In genomic region chr1:226223157-226223785, GRCh38 we compare ENCODE assay signal across 1 cellular context.
A peak's percentile ranks its signal among the peaks of the same experiment; 100 is the strongest.
TF ChIP-seq lines count a peak whose summit lies in the region.

MIXL1 (plus strand) TSS chr1:226223664; CDS start chr1:226223682, 18 bp downstream.

TF ChIP-seq in HepG2, 621 proteins besides CTCF, POLR2A, EP300 and RAD21 (continued from another document and continues in another):
- TF ChIP-seq RERE (CRISPR knock-in tag; IDR thresholded peaks at IDR 0.05; ENCODE audit: low read depth), result peak; percentile 32; the same call in 1 of the 2 replicates
- TF ChIP-seq, protein P1, sequence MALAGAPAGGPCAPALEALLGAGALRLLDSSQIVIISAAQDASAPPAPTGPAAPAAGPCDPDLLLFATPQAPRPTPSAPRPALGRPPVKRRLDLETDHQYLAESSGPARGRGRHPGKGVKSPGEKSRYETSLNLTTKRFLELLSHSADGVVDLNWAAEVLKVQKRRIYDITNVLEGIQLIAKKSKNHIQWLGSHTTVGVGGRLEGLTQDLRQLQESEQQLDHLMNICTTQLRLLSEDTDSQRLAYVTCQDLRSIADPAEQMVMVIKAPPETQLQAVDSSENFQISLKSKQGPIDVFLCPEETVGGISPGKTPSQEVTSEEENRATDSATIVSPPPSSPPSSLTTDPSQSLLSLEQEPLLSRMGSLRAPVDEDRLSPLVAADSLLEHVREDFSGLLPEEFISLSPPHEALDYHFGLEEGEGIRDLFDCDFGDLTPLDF (CRISPR knock-in tag; IDR thresholded peaks at IDR 0.05), result no peak; the same call in 1 of the 2 replicates
- TF ChIP-seq RXRA (CRISPR knock-in tag; IDR thresholded peaks at IDR 0.05), result peak; percentile 77
- TF ChIP-seq, protein P2, sequence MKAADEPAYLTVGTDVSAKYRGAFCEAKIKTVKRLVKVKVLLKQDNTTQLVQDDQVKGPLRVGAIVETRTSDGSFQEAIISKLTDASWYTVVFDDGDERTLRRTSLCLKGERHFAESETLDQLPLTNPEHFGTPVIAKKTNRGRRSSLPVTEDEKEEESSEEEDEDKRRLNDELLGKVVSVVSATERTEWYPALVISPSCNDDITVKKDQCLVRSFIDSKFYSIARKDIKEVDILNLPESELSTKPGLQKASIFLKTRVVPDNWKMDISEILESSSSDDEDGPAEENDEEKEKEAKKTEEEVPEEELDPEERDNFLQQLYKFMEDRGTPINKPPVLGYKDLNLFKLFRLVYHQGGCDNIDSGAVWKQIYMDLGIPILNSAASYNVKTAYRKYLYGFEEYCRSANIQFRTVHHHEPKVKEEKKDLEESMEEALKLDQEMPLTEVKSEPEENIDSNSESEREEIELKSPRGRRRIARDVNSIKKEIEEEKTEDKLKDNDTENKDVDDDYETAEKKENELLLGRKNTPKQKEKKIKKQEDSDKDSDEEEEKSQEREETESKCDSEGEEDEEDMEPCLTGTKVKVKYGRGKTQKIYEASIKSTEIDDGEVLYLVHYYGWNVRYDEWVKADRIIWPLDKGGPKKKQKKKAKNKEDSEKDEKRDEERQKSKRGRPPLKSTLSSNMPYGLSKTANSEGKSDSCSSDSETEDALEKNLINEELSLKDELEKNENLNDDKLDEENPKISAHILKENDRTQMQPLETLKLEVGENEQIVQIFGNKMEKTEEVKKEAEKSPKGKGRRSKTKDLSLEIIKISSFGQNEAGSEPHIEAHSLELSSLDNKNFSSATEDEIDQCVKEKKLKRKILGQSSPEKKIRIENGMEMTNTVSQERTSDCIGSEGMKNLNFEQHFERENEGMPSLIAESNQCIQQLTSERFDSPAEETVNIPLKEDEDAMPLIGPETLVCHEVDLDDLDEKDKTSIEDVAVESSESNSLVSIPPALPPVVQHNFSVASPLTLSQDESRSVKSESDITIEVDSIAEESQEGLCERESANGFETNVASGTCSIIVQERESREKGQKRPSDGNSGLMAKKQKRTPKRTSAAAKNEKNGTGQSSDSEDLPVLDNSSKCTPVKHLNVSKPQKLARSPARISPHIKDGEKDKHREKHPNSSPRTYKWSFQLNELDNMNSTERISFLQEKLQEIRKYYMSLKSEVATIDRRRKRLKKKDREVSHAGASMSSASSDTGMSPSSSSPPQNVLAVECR (CRISPR knock-in tag; IDR thresholded peaks at IDR 0.05; ENCODE audit: borderline replicate concordance), result peak; percentile 69; the same call in 1 of the 2 replicates
- TF ChIP-seq ZNF598 (CRISPR knock-in tag; IDR thresholded peaks at IDR 0.05; ENCODE audit: borderline replicate concordance), result no peak
- TF ChIP-seq RCOR2 (CRISPR knock-in tag; IDR thresholded peaks at IDR 0.05), result 0 out of 2 replicates have a peak, but pooled peaks have one; percentile 37
- no peak for TF ChIP-seq CENPX (CRISPR knock-in tag; IDR thresholded peaks at IDR 0.05)
- TF ChIP-seq, protein P3, sequence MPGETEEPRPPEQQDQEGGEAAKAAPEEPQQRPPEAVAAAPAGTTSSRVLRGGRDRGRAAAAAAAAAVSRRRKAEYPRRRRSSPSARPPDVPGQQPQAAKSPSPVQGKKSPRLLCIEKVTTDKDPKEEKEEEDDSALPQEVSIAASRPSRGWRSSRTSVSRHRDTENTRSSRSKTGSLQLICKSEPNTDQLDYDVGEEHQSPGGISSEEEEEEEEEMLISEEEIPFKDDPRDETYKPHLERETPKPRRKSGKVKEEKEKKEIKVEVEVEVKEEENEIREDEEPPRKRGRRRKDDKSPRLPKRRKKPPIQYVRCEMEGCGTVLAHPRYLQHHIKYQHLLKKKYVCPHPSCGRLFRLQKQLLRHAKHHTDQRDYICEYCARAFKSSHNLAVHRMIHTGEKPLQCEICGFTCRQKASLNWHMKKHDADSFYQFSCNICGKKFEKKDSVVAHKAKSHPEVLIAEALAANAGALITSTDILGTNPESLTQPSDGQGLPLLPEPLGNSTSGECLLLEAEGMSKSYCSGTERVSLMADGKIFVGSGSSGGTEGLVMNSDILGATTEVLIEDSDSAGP (CRISPR knock-in tag; IDR thresholded peaks at IDR 0.05; ENCODE audit: borderline replicate concordance), result peak; percentile 43
- no peak for TF ChIP-seq FOXA1 (IDR thresholded peaks at IDR 0.05)
- peak; percentile 46 for TF ChIP-seq FOXA1 (CRISPR knock-in tag; IDR thresholded peaks at IDR 0.05)
- TF ChIP-seq NFE2 (CRISPR knock-in tag; IDR thresholded peaks at IDR 0.05), result no peak
- TF ChIP-seq HDAC1 (CRISPR knock-in tag; IDR thresholded peaks at IDR 0.05), result peak; percentile 64
- peak; percentile 58; the same call in 1 of the 2 replicates for TF ChIP-seq ISL2 (CRISPR knock-in tag; IDR thresholded peaks at IDR 0.05)
- TF ChIP-seq SMARCE1 (IDR thresholded peaks at IDR 0.05; ENCODE audit: borderline replicate concordance), result no peak
- TF ChIP-seq, protein P4, sequence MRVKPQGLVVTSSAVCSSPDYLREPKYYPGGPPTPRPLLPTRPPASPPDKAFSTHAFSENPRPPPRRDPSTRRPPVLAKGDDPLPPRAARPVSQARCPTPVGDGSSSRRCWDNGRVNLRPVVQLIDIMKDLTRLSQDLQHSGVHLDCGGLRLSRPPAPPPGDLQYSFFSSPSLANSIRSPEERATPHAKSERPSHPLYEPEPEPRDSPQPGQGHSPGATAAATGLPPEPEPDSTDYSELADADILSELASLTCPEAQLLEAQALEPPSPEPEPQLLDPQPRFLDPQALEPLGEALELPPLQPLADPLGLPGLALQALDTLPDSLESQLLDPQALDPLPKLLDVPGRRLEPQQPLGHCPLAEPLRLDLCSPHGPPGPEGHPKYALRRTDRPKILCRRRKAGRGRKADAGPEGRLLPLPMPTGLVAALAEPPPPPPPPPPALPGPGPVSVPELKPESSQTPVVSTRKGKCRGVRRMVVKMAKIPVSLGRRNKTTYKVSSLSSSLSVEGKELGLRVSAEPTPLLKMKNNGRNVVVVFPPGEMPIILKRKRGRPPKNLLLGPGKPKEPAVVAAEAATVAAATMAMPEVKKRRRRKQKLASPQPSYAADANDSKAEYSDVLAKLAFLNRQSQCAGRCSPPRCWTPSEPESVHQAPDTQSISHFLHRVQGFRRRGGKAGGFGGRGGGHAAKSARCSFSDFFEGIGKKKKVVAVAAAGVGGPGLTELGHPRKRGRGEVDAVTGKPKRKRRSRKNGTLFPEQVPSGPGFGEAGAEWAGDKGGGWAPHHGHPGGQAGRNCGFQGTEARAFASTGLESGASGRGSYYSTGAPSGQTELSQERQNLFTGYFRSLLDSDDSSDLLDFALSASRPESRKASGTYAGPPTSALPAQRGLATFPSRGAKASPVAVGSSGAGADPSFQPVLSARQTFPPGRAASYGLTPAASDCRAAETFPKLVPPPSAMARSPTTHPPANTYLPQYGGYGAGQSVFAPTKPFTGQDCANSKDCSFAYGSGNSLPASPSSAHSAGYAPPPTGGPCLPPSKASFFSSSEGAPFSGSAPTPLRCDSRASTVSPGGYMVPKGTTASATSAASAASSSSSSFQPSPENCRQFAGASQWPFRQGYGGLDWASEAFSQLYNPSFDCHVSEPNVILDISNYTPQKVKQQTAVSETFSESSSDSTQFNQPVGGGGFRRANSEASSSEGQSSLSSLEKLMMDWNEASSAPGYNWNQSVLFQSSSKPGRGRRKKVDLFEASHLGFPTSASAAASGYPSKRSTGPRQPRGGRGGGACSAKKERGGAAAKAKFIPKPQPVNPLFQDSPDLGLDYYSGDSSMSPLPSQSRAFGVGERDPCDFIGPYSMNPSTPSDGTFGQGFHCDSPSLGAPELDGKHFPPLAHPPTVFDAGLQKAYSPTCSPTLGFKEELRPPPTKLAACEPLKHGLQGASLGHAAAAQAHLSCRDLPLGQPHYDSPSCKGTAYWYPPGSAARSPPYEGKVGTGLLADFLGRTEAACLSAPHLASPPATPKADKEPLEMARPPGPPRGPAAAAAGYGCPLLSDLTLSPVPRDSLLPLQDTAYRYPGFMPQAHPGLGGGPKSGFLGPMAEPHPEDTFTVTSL (CRISPR knock-in tag; IDR thresholded peaks at IDR 0.05; ENCODE audit: borderline replicate concordance), result 0 out of 2 replicates have a peak, but pooled peaks have one; percentile 47
- TF ChIP-seq ZMYM4 (CRISPR knock-in tag; IDR thresholded peaks at IDR 0.05), result peak; percentile 61
- 0 out of 2 replicates have a peak, but pooled peaks have one; percentile 41 for TF ChIP-seq ZNF292 (CRISPR knock-in tag; IDR thresholded peaks at IDR 0.05; ENCODE audit: borderline replicate concordance, low read depth)
- TF ChIP-seq ZNF546 (CRISPR knock-in tag; conservative IDR thresholded peaks at IDR 0.05), result peak; percentile 85
- peak; percentile 76 for TF ChIP-seq YEATS4 (CRISPR knock-in tag; IDR thresholded peaks at IDR 0.05; ENCODE audit: borderline replicate concordance)
- TF ChIP-seq BCL3 (CRISPR knock-in tag; IDR thresholded peaks at IDR 0.05), result no peak
- TF ChIP-seq RXRB (CRISPR knock-in tag; IDR thresholded peaks at IDR 0.05; ENCODE audit: borderline replicate concordance), result peak; percentile 76
- TF ChIP-seq ZNF205 (CRISPR knock-in tag; IDR thresholded peaks at IDR 0.05), result 0 out of 2 replicates have a peak, but pooled peaks have one; percentile 21
- no peak for TF ChIP-seq ZSCAN30 (CRISPR knock-in tag; IDR thresholded peaks at IDR 0.05)
- TF ChIP-seq, protein P5, sequence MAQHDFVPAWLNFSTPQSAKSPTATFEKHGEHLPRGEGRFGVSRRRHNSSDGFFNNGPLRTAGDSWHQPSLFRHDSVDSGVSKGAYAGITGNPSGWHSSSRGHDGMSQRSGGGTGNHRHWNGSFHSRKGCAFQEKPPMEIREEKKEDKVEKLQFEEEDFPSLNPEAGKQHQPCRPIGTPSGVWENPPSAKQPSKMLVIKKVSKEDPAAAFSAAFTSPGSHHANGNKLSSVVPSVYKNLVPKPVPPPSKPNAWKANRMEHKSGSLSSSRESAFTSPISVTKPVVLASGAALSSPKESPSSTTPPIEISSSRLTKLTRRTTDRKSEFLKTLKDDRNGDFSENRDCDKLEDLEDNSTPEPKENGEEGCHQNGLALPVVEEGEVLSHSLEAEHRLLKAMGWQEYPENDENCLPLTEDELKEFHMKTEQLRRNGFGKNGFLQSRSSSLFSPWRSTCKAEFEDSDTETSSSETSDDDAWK (CRISPR knock-in tag; IDR thresholded peaks at IDR 0.05), result no peak
- peak; percentile 29; the same call in 1 of the 2 replicates for TF ChIP-seq ESRRA (CRISPR knock-in tag; IDR thresholded peaks at IDR 0.05; ENCODE audit: low read depth)
- peak; percentile 33; the same call in 1 of the 2 replicates for TF ChIP-seq FOXC1 (CRISPR knock-in tag; IDR thresholded peaks at IDR 0.05; ENCODE audit: borderline replicate concordance)
- 0 out of 2 replicates have a peak, but pooled peaks have one; percentile 76 for TF ChIP-seq ZNF446 (CRISPR knock-in tag; IDR thresholded peaks at IDR 0.05)
- TF ChIP-seq ZNF605 (CRISPR knock-in tag; IDR thresholded peaks at IDR 0.05), result peak; percentile 71; the same call in 1 of the 2 replicates
